9 cellular contexts compared by ENCODE assay signal in the genomic region with DNA sequence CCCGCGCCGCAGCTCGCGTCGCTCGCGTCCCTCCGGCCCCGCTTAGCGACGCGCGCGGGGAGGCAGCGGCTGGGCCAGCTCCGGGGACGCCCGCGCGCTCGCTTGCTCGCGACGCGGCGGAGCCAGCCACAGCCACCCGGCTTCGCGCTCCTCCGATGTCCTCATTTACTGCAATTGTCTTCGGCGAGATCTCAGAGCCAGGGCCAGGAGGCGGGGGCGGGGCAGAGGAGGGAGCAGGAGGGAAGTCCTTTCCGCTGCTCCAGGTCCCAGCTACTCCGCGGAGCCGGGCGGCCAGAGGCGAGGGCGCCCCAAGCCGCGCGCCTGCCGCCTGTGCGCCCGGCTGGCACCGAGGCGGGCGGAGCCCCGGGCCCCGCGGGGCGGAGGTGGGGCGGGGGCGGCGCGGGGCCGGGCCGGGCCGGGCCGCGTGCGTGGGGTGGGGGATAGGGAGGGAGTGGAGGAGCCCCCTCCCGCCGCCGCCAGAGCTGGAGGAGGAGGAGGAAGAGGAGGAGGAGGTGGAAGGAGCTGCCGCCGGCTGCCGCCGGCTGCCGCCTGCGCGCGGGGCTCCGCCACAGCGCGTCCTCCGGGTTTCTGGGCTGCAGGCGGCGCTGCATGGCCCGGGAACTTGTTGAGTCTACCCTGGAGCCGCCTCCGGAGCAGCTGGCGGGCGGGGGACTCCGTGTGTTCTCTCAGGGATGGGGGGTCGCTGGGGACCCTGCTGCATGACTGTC. TPM values are rescaled to one million over a fixed set of nuclear protein-coding genes. Genes with fewer than 3 reads are reported as not detected.
A peak's percentile ranks its signal among the peaks of the same experiment; 100 is the strongest.
DNase-seq lines count a peak whose midpoint lies in the region; ATAC-seq and TF ChIP-seq lines count a peak whose summit lies in the region.
"Had no signal": no experiment of that assay in that cellular context is flagged by ENCODE, and none has a peak within 500 bp of the region (broad histone marks: within the 10 kb centered on the region; RNA-seq: fewer than 3 reads in every experiment).

A gene with protein sequence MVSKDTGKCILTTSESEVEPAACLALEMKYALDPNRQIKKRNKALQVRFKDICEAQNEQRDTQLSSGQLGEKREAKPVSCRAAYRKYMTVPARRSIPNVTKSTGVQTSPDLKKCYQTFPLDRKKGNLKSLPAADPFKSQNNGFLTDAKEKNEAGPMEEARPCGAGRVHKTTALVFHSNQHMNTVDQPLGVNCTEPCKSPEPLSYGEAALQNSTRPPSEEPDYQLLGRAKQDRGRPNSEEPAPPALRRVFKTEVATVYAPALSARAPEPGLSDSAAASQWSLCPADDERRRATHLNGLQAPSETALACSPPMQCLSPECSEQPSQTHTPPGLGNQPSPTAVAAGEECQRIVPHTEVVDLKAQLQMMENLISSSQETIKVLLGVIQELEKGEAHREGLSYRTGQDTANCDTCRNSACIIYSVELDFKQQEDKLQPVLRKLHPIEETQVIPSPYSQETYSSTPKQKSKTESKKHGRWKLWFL (minus strand): TSS at position 365 of the 728 bp plus-strand sequence. CDS start 20,196 bp downstream, outside the sequence.

- H3F3A ChIP-seq in MM.1S (ENCODE audit: insufficient read depth, low read length): no peaks in the 10 kb centered on the region

- H3K27me3 ChIP-seq in esophagus squamous epithelium (peaks cover 0 to 40% (median 0%) of the 10 kb centered on the region in 4 donors), MM.1S (replicated peaks; ENCODE audit: insufficient read depth, low read length) (no peaks in the 10 kb centered on the region)

- peaks cover 29% of the 10 kb centered on the region for H3K4me1 Mint-ChIP-seq in nephron progenitor cell

- no peaks in the 10 kb centered on the region for H3K79me2 ChIP-seq in MM.1S (ENCODE audit: low read length)

- peaks cover 10 to 25% (median 22%) of the 10 kb centered on the region in 3 donors for H3K4me1 ChIP-seq in esophagus squamous epithelium
- no peaks in the 10 kb centered on the region for H3K4me1 ChIP-seq in MM.1S (ENCODE audit: low read length)

- peak within 1 kb of the TSS; percentile 81 for H3K4me3 Mint-ChIP-seq in nephron progenitor cell

- H3K36me3 ChIP-seq in esophagus squamous epithelium: peaks cover 0 to 7% (median 0%) of the 10 kb centered on the region in 3 donors
- H3K36me3 ChIP-seq in MM.1S (replicated peaks; ENCODE audit: insufficient read depth, low read length): no peaks in the 10 kb centered on the region

- H2AFZ ChIP-seq in MM.1S (ENCODE audit: low read length): no peak within 1 kb of the TSS

- no peak within 1 kb of the TSS for H3K4me2 ChIP-seq in MM.1S (ENCODE audit: low read depth, low read length)

- intact Hi-C loops in esophagus squamous epithelium (cut with DNase I): no loop called here

- H3K27ac ChIP-seq in esophagus squamous epithelium (no peak within 1 kb of the TSS), MM.1S (ENCODE audit: low read length) (no peak within 1 kb of the TSS)

- H3K9me2 ChIP-seq in MM.1S (replicated peaks; ENCODE audit: insufficient read depth, low read length): no peaks in the 10 kb centered on the region

- H3K36me3 Mint-ChIP-seq in nephron progenitor cell (ENCODE audit: low read depth): no peaks in the 10 kb centered on the region
- H3K36me3 Mint-ChIP-seq: activated naive CD4-positive, alpha-beta T cell treated with anti-CD3 and anti-CD28 coated beads, Interleukin-2, amount 50 U/mL, for 72 hours had no signal

- H3K27ac Mint-ChIP-seq in nephron progenitor cell: no peak within 1 kb of the TSS
- H3K27ac Mint-ChIP-seq: activated naive CD4-positive, alpha-beta T cell treated with anti-CD3 and anti-CD28 coated beads, Interleukin-2, amount 50 U/mL, for 72 hours had no signal

- H3K9ac ChIP-seq in MM.1S (ENCODE audit: low read length): no peak within 1 kb of the TSS

- TF ChIP-seq POLR2A in esophagus squamous epithelium (IDR thresholded peaks at IDR 0.05): no peak

- peaks cover 60% of the 10 kb centered on the region for H3K27me3 Mint-ChIP-seq in nephron progenitor cell (ENCODE audit: low read depth, poor library complexity)

- H3K9me3 Mint-ChIP-seq in nephron progenitor cell: no peaks in the 10 kb centered on the region
- H3K9me3 Mint-ChIP-seq: activated naive CD4-positive, alpha-beta T cell treated with anti-CD3 and anti-CD28 coated beads, Interleukin-2, amount 50 U/mL, for 72 hours had no signal

- H3K4me3 ChIP-seq in esophagus squamous epithelium (peak within 1 kb of the TSS; percentile 23 to 67 (median 38)), MM.1S (ENCODE audit: low read length) (no peak within 1 kb of the TSS)

- DNase-seq in AG09319 (ENCODE audit: extremely low read depth, low read depth) (no peak), NCI-H2171 (lab: John Stamatoyannopoulos, UW) (peak; percentile 56), esophagus squamous epithelium (lab: John Stamatoyannopoulos, UW) (no peak), nephron progenitor cell (peak; percentile 72), MM.1S (no peak), NCI-H446 (lab: John Stamatoyannopoulos, UW) (no peak), NCI-H128 (lab: John Stamatoyannopoulos, UW; ENCODE audit: unreplicated experiment) (no peak)

- H3K9me3 ChIP-seq in esophagus squamous epithelium (no peaks in the 10 kb centered on the region), MM.1S (replicated peaks; ENCODE audit: insufficient read depth, low read length) (no peaks in the 10 kb centered on the region)

- H4K20me1 ChIP-seq in MM.1S (ENCODE audit: insufficient read depth, low read length): no peaks in the 10 kb centered on the region

- WGBS in esophagus squamous epithelium, 2 donors: 5% methylated on average over 4 of the region's 89 CpGs; no CpG with 5 or more reads in 1 of the 2 donors

- no peak for ATAC-seq in HG02938 (IDR thresholded peaks at IDR 0.05; ENCODE audit: unreplicated experiment)

- TF ChIP-seq CTCF in AG09319 (IDR thresholded peaks at IDR 0.05; ENCODE audit: low read depth, low read length) (peak; percentile 26), esophagus squamous epithelium (IDR thresholded peaks at IDR 0.05) (no peak), nephron progenitor cell (IDR thresholded peaks at IDR 0.05) (peak; percentile 15), MM.1S (IDR thresholded peaks at IDR 0.05; ENCODE audit: low read length) (no peak)

RNA-seq across cellular contexts. Expression of the gene that starts here (rescaled TPM):
- under 1 TPM in 1 of 4 donors, not detected in 3; 0.19 TPM for total RNA-seq in esophagus squamous epithelium
- total RNA-seq: activated naive CD4-positive, alpha-beta T cell treated with anti-CD3 and anti-CD28 coated beads, Interleukin-2, amount 50 U/mL, for 72 hours had no signal

Comparison
In these comparisons a context has a peak if more than half of its experiments do, and no peak if none do; other contexts are left out.
1. DNase-seq: peak in NCI-H2171 (single experiment) and nephron progenitor cell (single experiment); none in AG09319 (single experiment), esophagus squamous epithelium (single experiment), MM.1S (single experiment), NCI-H446 (0 of 2) and NCI-H128 (single experiment).
2. CTCF ChIP-seq: peak in AG09319 (single experiment) and nephron progenitor cell (single experiment); none in esophagus squamous epithelium (0 of 6) and MM.1S (single experiment).